9 cellular contexts compared by ENCODE assay signal in genomic region chr1:10378071-10378841, GRCh38. TPM values are rescaled to one million over a fixed set of nuclear protein-coding genes. Genes with fewer than 3 reads are reported as not detected.
DNase-seq lines count a peak whose midpoint lies in the region; ATAC-seq and TF ChIP-seq lines count a peak whose summit lies in the region.
"Had no signal": no experiment of that assay in that cellular context is flagged by ENCODE, and none has a peak within 500 bp of the region (broad histone marks: within the 10 kb centered on the region; RNA-seq: fewer than 3 reads in every experiment).

No MANE protein-coding gene starts in this region.

- no peak overlapping the region for H3K4me3 Mint-ChIP-seq in stimulated activated memory B cell treated with anti-CD40 and anti-IgM and Interleukin-4, amounts not matched to agents 10 μg/mL and 1 μg/mL and 100 μg/mL, for 72 hours
- no peak overlapping the region for H3K4me3 Mint-ChIP-seq in activated naive CD8-positive, alpha-beta T cell treated with anti-CD3 and anti-CD28 coated beads for 36 hours

- H3K4me1 ChIP-seq in adrenal gland (replicated peaks in 1 of 2) = peaks cover 9 to 19% of the 10 kb centered on the region in 2 donors
- H3K4me1 ChIP-seq in right atrium auricular region = peaks cover 0 to 11% of the 10 kb centered on the region in 2 donors

- TF ChIP-seq CTCF in adrenal gland (IDR thresholded peaks at IDR 0.05) (no peak), right atrium auricular region (IDR thresholded peaks at IDR 0.05) (no peak), WERI-Rb-1 (IDR thresholded peaks at IDR 0.05; ENCODE audit: low read depth, low read length) (no peak)

- H3K27ac Mint-ChIP-seq in stimulated activated memory B cell treated with anti-CD40 and anti-IgM and Interleukin-4, amounts not matched to agents 10 μg/mL and 1 μg/mL and 100 μg/mL, for 72 hours = peak overlapping the region; percentile 50
- no peak overlapping the region for H3K27ac Mint-ChIP-seq in activated naive CD8-positive, alpha-beta T cell treated with anti-CD3 and anti-CD28 coated beads for 36 hours

- peak; percentile 94 for DNase-seq in HT1080 (ENCODE audit: low read depth)
- DNase-seq in adrenal gland = peak; percentile 83 to 97 (median 95)
- no peak for DNase-seq in right atrium auricular region (ENCODE audit: low spot score)
- DNase-seq in activated naive CD8-positive, alpha-beta T cell treated with anti-CD3 and anti-CD28 coated beads for 36 hours = no peak
- DNase-seq in glomerular visceral epithelial cell (ENCODE audit: extremely low spot score) = no peak
- no peak for DNase-seq in WERI-Rb-1

- H3K4me3 ChIP-seq in adrenal gland (peak overlapping the region in 1 of 4 donors; percentile 11), right atrium auricular region (no peak overlapping the region), WERI-Rb-1 (ENCODE audit: low read depth, low read length) (no peak overlapping the region)

- H3K4me1 Mint-ChIP-seq in stimulated activated memory B cell treated with anti-CD40 and anti-IgM and Interleukin-4, amounts not matched to agents 10 μg/mL and 1 μg/mL and 100 μg/mL, for 72 hours = peaks cover 7% of the 10 kb centered on the region
- H3K4me1 Mint-ChIP-seq in activated naive CD8-positive, alpha-beta T cell treated with anti-CD3 and anti-CD28 coated beads for 36 hours = no peaks in the 10 kb centered on the region

- no peaks in the 10 kb centered on the region for H3K27me3 ChIP-seq in adrenal gland
- no peaks in the 10 kb centered on the region for H3K27me3 ChIP-seq in right atrium auricular region
- H3K27me3 ChIP-seq in WERI-Rb-1 (ENCODE audit: insufficient read depth, low read depth, severe bottlenecking) = no peaks in the 10 kb centered on the region

- WGBS in adrenal gland, 4 donors = 29 to 46% (median 32%) methylated on average over 14 to 15 of the region's 15 CpGs

- H3K27me3 Mint-ChIP-seq in stimulated activated memory B cell treated with anti-CD40 and anti-IgM and Interleukin-4, amounts not matched to agents 10 μg/mL and 1 μg/mL and 100 μg/mL, for 72 hours = no peaks in the 10 kb centered on the region
- no peaks in the 10 kb centered on the region for H3K27me3 Mint-ChIP-seq in activated naive CD8-positive, alpha-beta T cell treated with anti-CD3 and anti-CD28 coated beads for 36 hours

- intact Hi-C loops in adrenal gland (cut with DNase I) = loop anchor here (5.0 to 10.0 kb wide), 3 partner anchors 44 to 117 kb away; no protein-coding TSS in a partner anchor

- TF ChIP-seq POLR2A in adrenal gland (IDR thresholded peaks at IDR 0.05) = peak in 1 of 2 donors; percentile 27

- peaks cover 0 to 40% of the 10 kb centered on the region in 2 donors for H3K36me3 ChIP-seq in adrenal gland (replicated peaks in 1 of 2)
- H3K36me3 ChIP-seq in right atrium auricular region = peaks cover 18% of the 10 kb centered on the region
- peaks cover 85% of the 10 kb centered on the region for H3K36me3 ChIP-seq in WERI-Rb-1

- peaks cover 23% of the 10 kb centered on the region for H3K36me3 Mint-ChIP-seq in stimulated activated memory B cell treated with anti-CD40 and anti-IgM and Interleukin-4, amounts not matched to agents 10 μg/mL and 1 μg/mL and 100 μg/mL, for 72 hours
- H3K36me3 Mint-ChIP-seq in activated naive CD8-positive, alpha-beta T cell treated with anti-CD3 and anti-CD28 coated beads for 36 hours = no peaks in the 10 kb centered on the region

- H3K27ac ChIP-seq in adrenal gland (peak overlapping the region; percentile 59 to 89 (median 80)), right atrium auricular region (peak overlapping the region; percentile 54 to 58), WERI-Rb-1 (no peak overlapping the region)

- H3K9me3 Mint-ChIP-seq in stimulated activated memory B cell treated with anti-CD40 and anti-IgM and Interleukin-4, amounts not matched to agents 10 μg/mL and 1 μg/mL and 100 μg/mL, for 72 hours = no peaks in the 10 kb centered on the region
- no peaks in the 10 kb centered on the region for H3K9me3 Mint-ChIP-seq in activated naive CD8-positive, alpha-beta T cell treated with anti-CD3 and anti-CD28 coated beads for 36 hours

- ATAC-seq in stimulated activated memory B cell treated with anti-CD40 and anti-IgM and Interleukin-4, amounts not matched to agents 10 μg/mL and 1 μg/mL and 100 μg/mL, for 72 hours = no peak
- no peak for ATAC-seq in HG03432 (IDR thresholded peaks at IDR 0.05; ENCODE audit: unreplicated experiment)
- ATAC-seq: stimulated activated naive CD8-positive, alpha-beta T cell treated with anti-CD3 and anti-CD28 coated beads, Interleukin-15, Interleukin-2, amounts not matched to agents 100 U/mL and 50 U/mL, for 24 hours had no signal

- H3K9me3 ChIP-seq in adrenal gland (replicated peaks in 1 of 3) (no peaks in the 10 kb centered on the region), right atrium auricular region (no peaks in the 10 kb centered on the region), WERI-Rb-1 (ENCODE audit: severe bottlenecking) (no peaks in the 10 kb centered on the region)

RNA-seq across cellular contexts. Expression of gene PGD, which starts 20.6 kb away (rescaled TPM):
- total RNA-seq in HT1080 (2014; rRNA removed; shearing (Covaris generic)) = 115 and 129 TPM in 2 replicates
- polyA plus RNA-seq in HT1080 (2015; cell fraction: cytosol; rRNA removed) = 144 and 187 TPM in 2 replicates
- 198 and 258 TPM in 2 replicates for polyA plus RNA-seq in HT1080 (2015; cell fraction: nucleus; rRNA removed)
- total RNA-seq in adrenal gland = 100 to 1,000 TPM in 2 of 8 donors, 10 to 100 TPM in 6; 68.5 to 162 (median 84.6) TPM
- polyA plus RNA-seq in adrenal gland = 100 to 1,000 TPM in 1 of 3 donors, 10 to 100 TPM in 2; 32.2 to 170 (median 41.4) TPM
- 10 to 100 TPM; 51.1 to 59.9 TPM for total RNA-seq in right atrium auricular region
- total RNA-seq in activated naive CD8-positive, alpha-beta T cell treated with anti-CD3 and anti-CD28 coated beads for 36 hours = 100 to 1,000 TPM; 135 TPM

RNA-seq across cellular contexts. Expression of gene CENPS, which starts 52.0 kb away (rescaled TPM):
- total RNA-seq in HT1080 (2014; rRNA removed; shearing (Covaris generic)) = 40.8 and 45.9 TPM in 2 replicates
- 24.6 and 33.4 TPM in 2 replicates for polyA plus RNA-seq in HT1080 (2015; cell fraction: cytosol; rRNA removed)
- 3.0 and 10.4 TPM in 2 replicates for polyA plus RNA-seq in HT1080 (2015; cell fraction: nucleus; rRNA removed)
- total RNA-seq in adrenal gland (10 to 100 TPM in 7 of 8 donors, 1 to 10 TPM in 1; 10.0 to 32.9 (median 16.0) TPM), right atrium auricular region (1 to 10 TPM; 1.9 to 3.4 TPM)
- 10 to 100 TPM; 19.6 to 25.4 (median 24.5) TPM for polyA plus RNA-seq in adrenal gland
- total RNA-seq in activated naive CD8-positive, alpha-beta T cell treated with anti-CD3 and anti-CD28 coated beads for 36 hours = 10 to 100 TPM; 28.5 to 30.6 TPM

Comparison
In these comparisons a context has a peak if more than half of its experiments do, and no peak if none do; other contexts are left out.
1. DNase-seq: peak in HT1080 (single experiment) and adrenal gland (7 of 7); none in right atrium auricular region (single experiment), activated naive CD8-positive, alpha-beta T cell treated with anti-CD3 and anti-CD28 coated beads for 36 hours (single experiment), glomerular visceral epithelial cell (single experiment) and WERI-Rb-1 (single experiment).